Comparison of ENCODE assay signal across 19 cellular contexts in the genomic region with DNA sequence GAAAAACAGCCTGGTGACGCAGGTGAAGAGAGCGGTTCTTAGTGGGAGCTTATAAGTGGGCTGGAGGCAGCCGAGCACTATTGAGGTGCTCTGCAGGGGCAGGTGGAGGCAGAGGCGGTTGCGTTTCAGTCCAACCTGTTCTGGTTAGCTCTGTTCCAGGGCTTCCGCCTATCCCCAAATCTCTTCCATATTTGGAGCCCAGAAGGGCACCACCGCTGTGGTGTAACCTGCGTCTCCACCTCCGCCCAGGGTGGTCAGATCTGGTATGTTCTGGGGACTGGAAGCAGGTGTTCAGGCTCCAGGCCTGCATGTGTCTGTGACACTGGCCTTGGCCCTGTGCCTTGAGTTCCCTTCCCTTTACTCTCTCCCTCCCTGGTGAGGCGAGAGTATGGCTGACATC.
A peak's percentile ranks its signal among the peaks of the same experiment; 100 is the strongest.
DNase-seq lines count a peak whose midpoint lies in the region; ATAC-seq, FAIRE-seq and TF ChIP-seq lines count a peak whose summit lies in the region.
"Had no signal": no experiment of that assay in that cellular context is flagged by ENCODE, and none has a peak within 500 bp of the region (broad histone marks: within the 10 kb centered on the region; RNA-seq: fewer than 3 reads in every experiment).

No MANE protein-coding gene starts in this region.

- DNase-seq in Right ventricle myocardium superior (no peak), left ventricle myocardium inferior (no peak), chondrocyte (ENCODE audit: low spot score) (peak; percentile 62), urothelium cell line (ENCODE audit: low spot score) (no peak), cortex of kidney (lab: John Stamatoyannopoulos, UW) (no peak), occipital lobe (lab: John Stamatoyannopoulos, UW) (no peak), uterus (no peak)
- DNase-seq: COR-L47, DMS53, HCEC 1CT, Kasumi-1, NCI-H1930, NCI-H69, SHP77 had no signal

- H3K4me1 ChIP-seq in left ventricle myocardium inferior (peaks cover 16% of the 10 kb centered on the region), uterus (no peaks in the 10 kb centered on the region)

- peak; percentile 5 for ATAC-seq in Right ventricle myocardium superior (ENCODE audit: poor library complexity)
- ATAC-seq: A549 had no signal

- H3K9me2 ChIP-seq in neural cell (ENCODE audit: insufficient read depth, low read length): no peaks in the 10 kb centered on the region

- H3K27ac Mint-ChIP-seq in chondrocyte (ENCODE audit: unreplicated experiment): no peak overlapping the region

- H3K9ac ChIP-seq in neural cell (ENCODE audit: low read length): peak overlapping the region; percentile 26

- TF ChIP-seq POLR2A in uterus (IDR thresholded peaks at IDR 0.05): no peak

- no peaks in the 10 kb centered on the region for H3K79me2 ChIP-seq in neural cell (replicated peaks; ENCODE audit: insufficient read depth, low read length)

- H3K4me3 Mint-ChIP-seq in chondrocyte (ENCODE audit: unreplicated experiment): no peak overlapping the region

- intact Hi-C loops in Right ventricle myocardium superior (cut with DNase I) (no loop called here), left ventricle myocardium inferior (cut with micrococcal nuclease) (no loop called here), uterus (cut with DNase I; ENCODE audit: low total_unique reads) (no loop called here)

- TF ChIP-seq CTCF in left ventricle myocardium inferior (IDR thresholded peaks at IDR 0.05; ENCODE audit: borderline replicate concordance) (no peak), chondrocyte (IDR thresholded peaks at IDR 0.05) (no peak), neural cell (IDR thresholded peaks at IDR 0.05; ENCODE audit: poor library complexity, severe bottlenecking) (no peak), uterus (IDR thresholded peaks at IDR 0.05) (no peak)

- H3K4me2 ChIP-seq in neural cell (ENCODE audit: low read length): no peak overlapping the region
- H3K4me2 ChIP-seq: A549 had no signal

- H4K20me1 ChIP-seq in neural cell (ENCODE audit: insufficient read depth): no peaks in the 10 kb centered on the region

- no peaks in the 10 kb centered on the region for H3K36me3 Mint-ChIP-seq in chondrocyte (ENCODE audit: low read depth)

- no peak for TF ChIP-seq EP300 in neural cell (conservative IDR thresholded peaks at IDR 0.05; ENCODE audit: poor library complexity, severe bottlenecking)

- TF ChIP-seq RAD21 in neural cell (conservative IDR thresholded peaks at IDR 0.05): no peak

- no peaks in the 10 kb centered on the region for H3K4me1 Mint-ChIP-seq in chondrocyte (ENCODE audit: low read depth)

- H3K27ac ChIP-seq in left ventricle myocardium inferior (replicated peaks) (no peak overlapping the region), neural cell (ENCODE audit: low read length) (peak overlapping the region; percentile 95), uterus (no peak overlapping the region)
- H3K27ac ChIP-seq: A549, C4-2B had no signal

- H3K9me3 ChIP-seq in left ventricle myocardium inferior (replicated peaks): no peaks in the 10 kb centered on the region
- no peaks in the 10 kb centered on the region for H3K9me3 ChIP-seq in neural cell (ENCODE audit: low read length)
- no peaks in the 10 kb centered on the region for H3K9me3 ChIP-seq in uterus
- H3K9me3 ChIP-seq: A549 had no signal

- FAIRE-seq in urothelium cell line (lab: Jason Lieb, UNC): peak; percentile 17
- FAIRE-seq: A549, G401.6, GM12892 had no signal

- no peaks in the 10 kb centered on the region for H3K9me3 Mint-ChIP-seq in chondrocyte (ENCODE audit: low read depth)

- no peak overlapping the region for H3K4me3 ChIP-seq in left ventricle myocardium inferior
- no peak overlapping the region for H3K4me3 ChIP-seq in neural cell (ENCODE audit: low read length)
- no peak overlapping the region for H3K4me3 ChIP-seq in uterus
- H3K4me3 ChIP-seq: A549 had no signal

- H3K36me3 ChIP-seq in left ventricle myocardium inferior (no peaks in the 10 kb centered on the region), neural cell (ENCODE audit: insufficient read depth, low read length) (no peaks in the 10 kb centered on the region), uterus (no peaks in the 10 kb centered on the region)

- no peaks in the 10 kb centered on the region for H3F3A ChIP-seq in neural cell (ENCODE audit: insufficient read depth, low read length, poor library complexity, severe bottlenecking)

- no peak overlapping the region for H2AFZ ChIP-seq in neural cell (ENCODE audit: low read depth, low read length)

- peaks cover 23% of the 10 kb centered on the region for H3K27me3 Mint-ChIP-seq in chondrocyte (ENCODE audit: low read depth)

- H3K27me3 ChIP-seq in left ventricle myocardium inferior (ENCODE audit: low read depth) (no peaks in the 10 kb centered on the region), neural cell (ENCODE audit: insufficient read depth, low read depth, low read length) (no peaks in the 10 kb centered on the region), uterus (no peaks in the 10 kb centered on the region)

TF ChIP-seq in neural cell, 6 proteins besides CTCF, POLR2A, EP300 and RAD21:
- TF ChIP-seq EZH2 (IDR thresholded peaks at IDR 0.05; ENCODE audit: borderline replicate concordance, insufficient read depth, low read length, poor library complexity, severe bottlenecking) (no peak), TAF1 (IDR thresholded peaks at IDR 0.05; ENCODE audit: low read depth) (no peak), MXI1 (conservative IDR thresholded peaks at IDR 0.05; ENCODE audit: poor library complexity, severe bottlenecking) (no peak)
- TF ChIP-seq, protein P1, sequence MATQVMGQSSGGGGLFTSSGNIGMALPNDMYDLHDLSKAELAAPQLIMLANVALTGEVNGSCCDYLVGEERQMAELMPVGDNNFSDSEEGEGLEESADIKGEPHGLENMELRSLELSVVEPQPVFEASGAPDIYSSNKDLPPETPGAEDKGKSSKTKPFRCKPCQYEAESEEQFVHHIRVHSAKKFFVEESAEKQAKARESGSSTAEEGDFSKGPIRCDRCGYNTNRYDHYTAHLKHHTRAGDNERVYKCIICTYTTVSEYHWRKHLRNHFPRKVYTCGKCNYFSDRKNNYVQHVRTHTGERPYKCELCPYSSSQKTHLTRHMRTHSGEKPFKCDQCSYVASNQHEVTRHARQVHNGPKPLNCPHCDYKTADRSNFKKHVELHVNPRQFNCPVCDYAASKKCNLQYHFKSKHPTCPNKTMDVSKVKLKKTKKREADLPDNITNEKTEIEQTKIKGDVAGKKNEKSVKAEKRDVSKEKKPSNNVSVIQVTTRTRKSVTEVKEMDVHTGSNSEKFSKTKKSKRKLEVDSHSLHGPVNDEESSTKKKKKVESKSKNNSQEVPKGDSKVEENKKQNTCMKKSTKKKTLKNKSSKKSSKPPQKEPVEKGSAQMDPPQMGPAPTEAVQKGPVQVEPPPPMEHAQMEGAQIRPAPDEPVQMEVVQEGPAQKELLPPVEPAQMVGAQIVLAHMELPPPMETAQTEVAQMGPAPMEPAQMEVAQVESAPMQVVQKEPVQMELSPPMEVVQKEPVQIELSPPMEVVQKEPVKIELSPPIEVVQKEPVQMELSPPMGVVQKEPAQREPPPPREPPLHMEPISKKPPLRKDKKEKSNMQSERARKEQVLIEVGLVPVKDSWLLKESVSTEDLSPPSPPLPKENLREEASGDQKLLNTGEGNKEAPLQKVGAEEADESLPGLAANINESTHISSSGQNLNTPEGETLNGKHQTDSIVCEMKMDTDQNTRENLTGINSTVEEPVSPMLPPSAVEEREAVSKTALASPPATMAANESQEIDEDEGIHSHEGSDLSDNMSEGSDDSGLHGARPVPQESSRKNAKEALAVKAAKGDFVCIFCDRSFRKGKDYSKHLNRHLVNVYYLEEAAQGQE (IDR thresholded peaks at IDR 0.05; ENCODE audit: borderline replicate concordance): no peak
